ENCODE assay signal across 7 cellular contexts in genomic region chr7:2231992-2232765, GRCh38. TPM values are rescaled to one million over a fixed set of nuclear protein-coding genes. Genes with fewer than 3 reads are reported as not detected.
DNase-seq lines count a peak whose midpoint lies in the region; ATAC-seq and TF ChIP-seq lines count a peak whose summit lies in the region.

No MANE protein-coding gene starts in this region.

- H3K27ac ChIP-seq in HEK293 (ENCODE audit: extremely low read depth, low read depth, low read length) (peak overlapping the region; percentile 67; the same call in 1 of the 2 replicates), smooth muscle cell (ENCODE audit: low read depth) (no peak overlapping the region)

- H3K27me3 ChIP-seq in iPS-15b (ENCODE audit: control insufficient read depth, insufficient read depth, low read length) (no peaks in the 10 kb centered on the region), smooth muscle cell (ENCODE audit: low read depth) (no peaks in the 10 kb centered on the region)

- H3K4me3 ChIP-seq in HEK293 (ENCODE audit: low read depth, low read length) (peak overlapping the region; percentile 63), iPS-15b (ENCODE audit: low read depth, low read length) (peak overlapping the region; percentile 88), smooth muscle cell (peak overlapping the region; percentile 88)

- H2AFZ ChIP-seq in smooth muscle cell (ENCODE audit: low read depth) = peak overlapping the region; percentile 67

- POLR2A ChIA-PET in HEK293 (lab: Yijun Ruan, JAX) = interaction anchor here (0.9 to 2.6 kb wide), 4 partner anchors 9 to 568 kb away, joined by 3 to 25 read pairs (median 4); partner anchors contain the start of genes MRM2 and NUDT1

- H3K4me1 ChIP-seq in HEK293 (ENCODE audit: control insufficient read depth, insufficient read depth, low read length) (peaks cover 2% of the 10 kb centered on the region; the same call in 1 of the 2 replicates), iPS-15b (ENCODE audit: control insufficient read depth, insufficient read depth, low read length) (peaks cover 4% of the 10 kb centered on the region), smooth muscle cell (ENCODE audit: low read depth) (peaks cover 6% of the 10 kb centered on the region)

- H3K9me3 ChIP-seq in HEK293 (ENCODE audit: control insufficient read depth, insufficient read depth, low read depth, low read length) = no peaks in the 10 kb centered on the region
- no peaks in the 10 kb centered on the region for H3K9me3 ChIP-seq in iPS-15b (ENCODE audit: control insufficient read depth, insufficient read depth, low read length)
- H3K9me3 ChIP-seq in smooth muscle cell (replicated peaks; ENCODE audit: low read depth) = no peaks in the 10 kb centered on the region

- peak overlapping the region; percentile 87 for H3K4me2 ChIP-seq in smooth muscle cell

- TF ChIP-seq CTCF in HEK293 (tag by site-specific recombination; IDR thresholded peaks at IDR 0.05) (no peak), smooth muscle cell (IDR thresholded peaks at IDR 0.05; ENCODE audit: borderline replicate concordance, insufficient read depth, poor library complexity, severe bottlenecking) (no peak)

- peak overlapping the region; percentile 89 for H3K4me3 Mint-ChIP-seq in activated naive CD8-positive, alpha-beta T cell treated with anti-CD3 and anti-CD28 coated beads, Interleukin-2, amount 50 U/mL, for 24 hours

- no peak for TF ChIP-seq POLR2A in GM18505 (IDR thresholded peaks at IDR 0.05; ENCODE audit: borderline replicate concordance, extremely low read depth, insufficient read depth, insufficient read length)

- no peaks in the 10 kb centered on the region for H3K9me3 Mint-ChIP-seq in activated naive CD8-positive, alpha-beta T cell treated with anti-CD3 and anti-CD28 coated beads, Interleukin-2, amount 50 U/mL, for 24 hours

- H3K27me3 Mint-ChIP-seq in activated naive CD8-positive, alpha-beta T cell treated with anti-CD3 and anti-CD28 coated beads, Interleukin-2, amount 50 U/mL, for 24 hours = no peaks in the 10 kb centered on the region

- peaks cover 10% of the 10 kb centered on the region for H3F3A ChIP-seq in smooth muscle cell (ENCODE audit: low read depth)

- DNase-seq in NAMALWA (ENCODE audit: low spot score) (peak; percentile 69), smooth muscle cell (lab: John Stamatoyannopoulos, UW; ENCODE audit: unreplicated experiment) (peak; percentile 33), KG1 (lab: John Stamatoyannopoulos, UW) (no peak)
- peak; percentile 35 for DNase-seq in activated naive CD8-positive, alpha-beta T cell treated with anti-CD3 and anti-CD28 coated beads, Interleukin-2, amount 50 U/mL, for 24 hours

- WGBS in smooth muscle cell (ENCODE audit: low lambda C conversion rate) = 5% methylated on average over 35 of the region's 46 CpGs

- peaks cover 28% of the 10 kb centered on the region for H3K4me1 Mint-ChIP-seq in activated naive CD8-positive, alpha-beta T cell treated with anti-CD3 and anti-CD28 coated beads, Interleukin-2, amount 50 U/mL, for 24 hours

- peaks cover 7% of the 10 kb centered on the region for H4K20me1 ChIP-seq in smooth muscle cell (ENCODE audit: low read depth)

- peak overlapping the region; percentile 89 for H3K9ac ChIP-seq in iPS-15b (ENCODE audit: low read depth, low read length)
- H3K9ac ChIP-seq in smooth muscle cell (ENCODE audit: low read depth) = peak overlapping the region; percentile 93

- ATAC-seq in GM18505 (IDR thresholded peaks at IDR 0.05; ENCODE audit: unreplicated experiment) = peak; percentile 31
- ATAC-seq in activated naive CD8-positive, alpha-beta T cell treated with anti-CD3 and anti-CD28 coated beads, Interleukin-2, amount 50 U/mL, for 24 hours = peak; percentile 42

- peaks cover 27% of the 10 kb centered on the region for H3K36me3 Mint-ChIP-seq in activated naive CD8-positive, alpha-beta T cell treated with anti-CD3 and anti-CD28 coated beads, Interleukin-2, amount 50 U/mL, for 24 hours (ENCODE audit: low read depth)

- H3K79me2 ChIP-seq in smooth muscle cell (ENCODE audit: low read depth) = peaks cover 41% of the 10 kb centered on the region

- peaks cover 23 to 58% of the 10 kb centered on the region in 2 experiments for H3K36me3 ChIP-seq in HEK293 (ENCODE audit: control insufficient read depth in 2 of 2, insufficient read depth in 1 of 2, low read length in 2 of 2)
- peaks cover 31% of the 10 kb centered on the region for H3K36me3 ChIP-seq in iPS-15b (ENCODE audit: control insufficient read depth, insufficient read depth, low read length)
- H3K36me3 ChIP-seq in smooth muscle cell (ENCODE audit: low read depth) = no peaks in the 10 kb centered on the region

- CTCF ChIA-PET in HEK293 (lab: Yijun Ruan, JAX) = interaction anchor here (0.6 to 2.8 kb wide), 6 partner anchors 9 to 783 kb away, joined by 3 to 7 read pairs (median 3); partner anchors contain the start of genes MRM2 and NUDT1

- peak overlapping the region; percentile 69 for H3K27ac Mint-ChIP-seq in activated naive CD8-positive, alpha-beta T cell treated with anti-CD3 and anti-CD28 coated beads, Interleukin-2, amount 50 U/mL, for 24 hours

TF ChIP-seq in HEK293, 187 proteins besides CTCF, POLR2A, EP300 and RAD21 (continues in another document):
- TF ChIP-seq ZNF48 (tag by site-specific recombination; IDR thresholded peaks at IDR 0.05) (no peak), TSHZ1 (tag by site-specific recombination; IDR thresholded peaks at IDR 0.05; ENCODE audit: borderline replicate concordance) (no peak), ZNF341 (tag by site-specific recombination; IDR thresholded peaks at IDR 0.05; ENCODE audit: low read depth) (peak; percentile 52), ZNF404 (tag by site-specific recombination; IDR thresholded peaks at IDR 0.05) (no peak), PBX3 (CRISPR knock-in tag; IDR thresholded peaks at IDR 0.05) (no peak), ZIC2 (tag by site-specific recombination; IDR thresholded peaks at IDR 0.05) (peak; percentile 19; the same call in 1 of the 2 replicates), KLF9 (tag by site-specific recombination; IDR thresholded peaks at IDR 0.05; ENCODE audit: low read depth) (peak; percentile 48), SCRT1 (tag by site-specific recombination; IDR thresholded peaks at IDR 0.05; ENCODE audit: borderline replicate concordance) (no peak), ZNF214 (tag by site-specific recombination; IDR thresholded peaks at IDR 0.05; ENCODE audit: borderline replicate concordance) (no peak), ZNF792 (tag by site-specific recombination; IDR thresholded peaks at IDR 0.05) (no peak), ZNF398 (tag by site-specific recombination; IDR thresholded peaks at IDR 0.05) (0 out of 2 replicates have a peak, but pooled peaks have one; percentile 24), ZNF549 (tag by site-specific recombination; IDR thresholded peaks at IDR 0.05) (no peak)

RNA-seq across cellular contexts. Expression of gene MAD1L1, which starts 0.6 kb away (rescaled TPM):
- total RNA-seq in smooth muscle cell = 25.0 and 60.7 TPM in 2 replicates
- polyA plus RNA-seq in smooth muscle cell = 33.4 and 38.4 TPM in 2 replicates

RNA-seq across cellular contexts. Expression of gene MRM2, which starts 9.8 kb away (rescaled TPM):
- 13.0 and 17.1 TPM in 2 replicates for total RNA-seq in smooth muscle cell
- 30.8 and 34.8 TPM in 2 replicates for polyA plus RNA-seq in smooth muscle cell

RNA-seq across cellular contexts. Expression of gene NUDT1, which starts 9.8 kb away (rescaled TPM):
- 17.8 and 20.7 TPM in 2 replicates for total RNA-seq in smooth muscle cell
- polyA plus RNA-seq in smooth muscle cell = 46.0 and 51.2 TPM in 2 replicates
